Comparison of ENCODE assay signal across 11 cellular contexts in the genomic region with DNA sequence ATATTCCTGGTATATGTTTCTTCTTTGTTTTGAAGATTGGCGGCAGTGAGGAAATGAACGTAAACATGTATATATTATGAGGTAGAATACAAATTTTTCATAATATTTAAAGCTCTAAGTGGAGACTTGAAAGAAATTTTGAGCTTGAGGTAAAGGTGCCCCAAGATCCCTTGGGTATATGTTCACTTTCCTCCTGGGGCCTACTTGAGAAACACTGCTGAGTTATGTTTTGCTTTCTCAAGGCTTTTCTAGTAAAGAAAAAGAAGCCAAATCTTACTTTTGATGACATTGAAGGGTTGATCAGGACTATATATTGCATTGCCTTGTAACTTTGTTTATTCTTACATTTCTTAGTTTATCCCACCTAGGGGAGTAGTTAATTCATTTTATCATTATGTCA. TPM values are rescaled to one million over a fixed set of nuclear protein-coding genes. Genes with fewer than 3 reads are reported as not detected.
"Had no signal": no experiment of that assay in that cellular context is flagged by ENCODE, and none has a peak within 500 bp of the region (broad histone marks: within the 10 kb centered on the region; RNA-seq: fewer than 3 reads in every experiment).

No MANE protein-coding gene starts in this region.

- H3K4me3 ChIP-seq: GM23338 had no signal

- H3K4me3 Mint-ChIP-seq: GM23338, H9, HFFc6, IgD-negative memory B cell had no signal

- H3K9me3 Mint-ChIP-seq: GM23338, H9, HFFc6 had no signal

- H3K27me3 Mint-ChIP-seq: IgD-negative memory B cell had no signal

- H3K27ac Mint-ChIP-seq: GM23338, H9, HFFc6, IgD-negative memory B cell had no signal

- FAIRE-seq: H1, H54, HepG2 had no signal

- H2AFZ ChIP-seq: GM23338 had no signal

- H3K27ac ChIP-seq: HL-60, KMS-11 had no signal

- H3K4me2 ChIP-seq: GM23338, KMS-11 had no signal

- DNase-seq: H9, HCEC 1CT, HFFc6, KBM-7 had no signal

- H3K9ac ChIP-seq: KMS-11 had no signal

- ATAC-seq: GM23338, HepG2 had no signal

RNA-seq across cellular contexts. Expression of a gene that starts 56.0 kb away (rescaled TPM):
- polyA plus RNA-seq: IgD-negative memory B cell had no signal
